ENCODE assay signal across 8 cellular contexts in the genomic region with DNA sequence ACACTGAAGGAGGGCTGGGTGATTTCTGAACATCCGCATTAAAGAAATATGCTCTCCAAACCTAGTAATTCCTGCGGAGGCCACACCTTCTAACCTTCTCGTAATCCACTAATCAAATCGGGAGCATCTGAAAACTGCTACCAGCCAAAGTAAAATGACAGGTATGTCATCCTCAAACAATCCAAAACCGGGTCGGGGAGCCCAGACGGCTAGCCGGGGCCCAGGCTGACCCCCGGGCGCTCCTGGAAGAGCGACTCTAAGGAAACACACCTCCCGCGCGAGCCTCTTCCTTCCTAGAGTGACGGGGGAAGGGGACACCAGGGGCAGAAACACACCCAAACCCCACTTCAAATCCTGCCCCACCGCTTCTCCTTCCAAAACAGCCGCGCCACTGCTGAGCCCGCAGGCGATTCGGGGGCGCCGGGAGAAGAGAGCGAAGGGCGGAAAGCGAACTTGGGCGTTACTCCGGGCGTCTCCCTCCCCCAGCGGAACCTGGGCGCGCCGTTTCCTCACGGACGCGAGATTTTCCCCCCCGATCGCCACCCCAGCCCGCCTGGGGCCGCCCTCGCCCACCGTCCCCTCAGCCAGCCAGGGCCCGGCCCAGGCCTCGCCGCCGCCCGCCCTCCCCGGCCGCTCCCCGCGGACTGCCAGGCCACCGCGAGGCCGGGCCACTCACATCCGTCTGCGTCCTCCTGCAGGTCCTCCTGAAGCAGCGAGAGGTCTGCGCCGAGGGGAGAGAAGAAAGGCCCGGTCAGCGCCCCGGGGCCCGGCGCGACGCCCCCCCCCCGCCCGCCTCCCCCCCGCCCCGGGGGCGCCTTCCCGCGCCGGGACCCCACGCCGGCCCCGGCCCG. TPM values are rescaled to one million over a fixed set of nuclear protein-coding genes. Genes with fewer than 3 reads are reported as not detected.
DNase-seq lines count a peak whose midpoint lies in the region; ATAC-seq and TF ChIP-seq lines count a peak whose summit lies in the region.

No MANE protein-coding gene starts in this region.

- no peaks in the 10 kb centered on the region for H3K27me3 ChIP-seq in adipocyte (replicated peaks; ENCODE audit: control insufficient read depth, insufficient read depth, low read length)
- no peaks in the 10 kb centered on the region for H3K27me3 ChIP-seq in trophoblast cell (ENCODE audit: insufficient read depth, low read length)
- H3K27me3 ChIP-seq in uterus: no peaks in the 10 kb centered on the region

- WGBS in trophoblast cell (ENCODE audit: extremely low coverage, insufficient coverage, insufficient read length): no CpG with 5 or more reads among the region's 78 CpGs

- intact Hi-C loops in left cardiac atrium (cut with DNase I) (loop anchor here (10.0 kb wide), 2 partner anchors 51 to 301 kb away; partner anchors contain the start of gene VAPA (in 1 of the 2)), uterus (cut with DNase I; ENCODE audit: low total_unique reads) (no loop called here)

- TF ChIP-seq CTCF in uterus (IDR thresholded peaks at IDR 0.05): no peak

- H4K8ac ChIP-seq in trophoblast cell (ENCODE audit: low read depth, low read length): peak overlapping the region; percentile 95

- H4K91ac ChIP-seq in trophoblast cell (ENCODE audit: low read depth, low read length): peak overlapping the region; percentile 98

- H3K79me1 ChIP-seq in trophoblast cell (ENCODE audit: low read length): peaks cover 18% of the 10 kb centered on the region

- peak overlapping the region; percentile 87 for H3K4me2 ChIP-seq in trophoblast cell (ENCODE audit: low read length)

- H4K12ac ChIP-seq in trophoblast cell (ENCODE audit: low read depth, low read length): peak overlapping the region; percentile 65

- peak overlapping the region; percentile 37 for H3K4ac ChIP-seq in trophoblast cell (ENCODE audit: low read depth, low read length)

- H3K9ac ChIP-seq in SK-N-MC (ENCODE audit: insufficient read length) (peak overlapping the region; percentile 89), adipocyte (ENCODE audit: low read length) (peak overlapping the region; percentile 94), trophoblast cell (ENCODE audit: low read length) (peak overlapping the region; percentile 95)

- peak overlapping the region; percentile 68 for H3K14ac ChIP-seq in trophoblast cell (ENCODE audit: low read length)

- peak overlapping the region; percentile 98 for H3K18ac ChIP-seq in trophoblast cell (ENCODE audit: low read length)

- H3K4me3 ChIP-seq in SK-N-MC (peak overlapping the region; percentile 86), adipocyte (ENCODE audit: low read length) (peak overlapping the region; percentile 96), trophoblast cell (ENCODE audit: low read depth, low read length) (peak overlapping the region; percentile 90), uterus (peak overlapping the region; percentile 53 to 94)

- H3K36me3 ChIP-seq in SK-N-MC (ENCODE audit: insufficient read depth, low read length) (peaks cover 26% of the 10 kb centered on the region), adipocyte (ENCODE audit: control insufficient read depth, insufficient read depth, low read length, severe bottlenecking) (peaks cover 11% of the 10 kb centered on the region), trophoblast cell (ENCODE audit: control insufficient read depth in 1 of 2, insufficient read depth in 2 of 2, low read length in 2 of 2) (peaks cover 0 to 10% of the 10 kb centered on the region in 2 experiments), uterus (no peaks in the 10 kb centered on the region)

- H3K27ac ChIP-seq in SK-N-MC: peak overlapping the region; percentile 85
- peak overlapping the region; percentile 92 for H3K27ac ChIP-seq in trophoblast cell (ENCODE audit: low read depth, low read length)
- H3K27ac ChIP-seq in uterus: peak overlapping the region; percentile 92 to 99

- H2AFZ ChIP-seq in trophoblast cell (ENCODE audit: insufficient read depth, low read length, poor library complexity): peak overlapping the region; percentile 95

- in situ Hi-C loops in Caki2 (cut with HindIII; ENCODE audit: low pct_unique_long_range_greater_than_20kb, low sequenced_read_pairs): no loop called here

- no peak for TF ChIP-seq POLR2A in uterus (IDR thresholded peaks at IDR 0.05)

- H2BK5ac ChIP-seq in trophoblast cell (ENCODE audit: low read depth, low read length, poor library complexity): peak overlapping the region; percentile 80

- no peak overlapping the region for H2BK12ac ChIP-seq in trophoblast cell (ENCODE audit: low read length)

- peaks cover 30% of the 10 kb centered on the region for H3K4me1 ChIP-seq in adipocyte (ENCODE audit: control insufficient read depth, insufficient read depth, low read length)
- H3K4me1 ChIP-seq in trophoblast cell (ENCODE audit: control insufficient read depth in 1 of 2, insufficient read depth in 2 of 2, low read length in 2 of 2): peaks cover 9 to 11% of the 10 kb centered on the region in 2 experiments
- peaks cover 0 to 8% of the 10 kb centered on the region in 2 donors for H3K4me1 ChIP-seq in uterus

- peaks cover 16% of the 10 kb centered on the region for H3K79me2 ChIP-seq in trophoblast cell (ENCODE audit: control insufficient read depth, insufficient read depth, low read length, poor library complexity)

- H2BK120ac ChIP-seq in trophoblast cell (ENCODE audit: insufficient read depth, low read length, poor library complexity): peak overlapping the region; percentile 78

- H3K23ac ChIP-seq in trophoblast cell (ENCODE audit: low read length): no peak overlapping the region

- DNase-seq in Caki2 (ENCODE audit: low read depth) (peak; percentile 50), HT-29 (ENCODE audit: low spot score) (peak; percentile 57), SK-N-MC (ENCODE audit: low read depth, low spot score) (no peak), adipocyte (ENCODE audit: low read depth) (peak; percentile 76), left cardiac atrium (peak; percentile 76), trophoblast cell (peak; percentile 42 to 73), uterus (peak; percentile 55 to 58)

- H2AK5ac ChIP-seq in trophoblast cell (ENCODE audit: low read length): no peak overlapping the region

- H3K9me3 ChIP-seq in SK-N-MC (ENCODE audit: low read depth, low read length) (no peaks in the 10 kb centered on the region), adipocyte (ENCODE audit: control insufficient read depth, low read length) (no peaks in the 10 kb centered on the region), trophoblast cell (ENCODE audit: insufficient read depth, low read depth, low read length) (no peaks in the 10 kb centered on the region), uterus (no peaks in the 10 kb centered on the region)

- ATAC-seq in GM19467 (IDR thresholded peaks at IDR 0.05; ENCODE audit: unreplicated experiment) (peak; percentile 41), left cardiac atrium (peak; percentile 29 to 62)

RNA-seq across cellular contexts. Expression of gene PPP4R1, which starts 0.6 kb away (rescaled TPM):
- total RNA-seq in Caki2 (2014; rRNA removed; shearing (Covaris generic); ENCODE audit: low replicate concordance): 47.3 and 51.0 TPM in 2 replicates
- total RNA-seq in HT-29 (2014; rRNA removed; shearing (Covaris generic)): 43.9 and 44.1 TPM in 2 replicates
- total RNA-seq in left cardiac atrium (10 to 100 TPM; 55.8 to 77.6 TPM), uterus (100 to 1,000 TPM; 103 to 720 (median 185) TPM)
- 80.3 and 85.6 TPM in 2 replicates for polyA plus RNA-seq in trophoblast cell (2013)
